10 cellular contexts compared by ENCODE assay signal in the genomic region with DNA sequence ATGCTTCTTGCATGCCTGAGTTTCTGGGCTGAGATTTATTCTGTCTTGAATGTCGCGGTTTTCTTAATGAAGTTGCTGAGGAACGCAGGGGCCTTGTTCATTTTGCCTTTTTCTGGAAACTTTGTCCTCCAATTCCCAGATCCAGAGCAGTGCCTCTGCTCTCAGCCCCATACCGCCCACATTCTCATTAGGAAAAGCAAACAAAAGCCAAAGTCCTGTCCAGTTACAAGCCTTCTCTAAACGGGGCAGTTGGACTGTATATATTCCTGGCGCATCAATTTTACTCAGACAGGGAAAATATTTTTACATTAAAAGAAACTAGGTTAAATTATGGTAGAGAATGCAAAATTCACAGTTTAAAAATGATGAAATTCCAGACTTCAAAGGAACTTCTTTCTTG. TPM values are rescaled to one million over a fixed set of nuclear protein-coding genes. Genes with fewer than 3 reads are reported as not detected.
A peak's percentile ranks its signal among the peaks of the same experiment; 100 is the strongest.
DNase-seq lines count a peak whose midpoint lies in the region; ATAC-seq and TF ChIP-seq lines count a peak whose summit lies in the region.
"Had no signal": no experiment of that assay in that cellular context is flagged by ENCODE, and none has a peak within 500 bp of the region (broad histone marks: within the 10 kb centered on the region; RNA-seq: fewer than 3 reads in every experiment).

No MANE protein-coding gene starts in this region.

- H3K36me3 Mint-ChIP-seq in T-helper 2 cell treated with Interferon-gamma antibody and Interleukin-4, amounts not matched to agents 5 μg/mL and 100 μg/mL, for 36 hours (ENCODE audit: low read depth) = peaks cover 14% of the 10 kb centered on the region
- H3K36me3 Mint-ChIP-seq in activated naive CD8-positive, alpha-beta T cell = peaks cover 8% of the 10 kb centered on the region

- no peak for TF ChIP-seq EP300 in tibial nerve (IDR thresholded peaks at IDR 0.05)

- peaks cover 44% of the 10 kb centered on the region for H3K4me1 Mint-ChIP-seq in T-helper 2 cell treated with Interferon-gamma antibody and Interleukin-4, amounts not matched to agents 5 μg/mL and 100 μg/mL, for 36 hours (ENCODE audit: low read depth)
- peaks cover 43% of the 10 kb centered on the region for H3K4me1 Mint-ChIP-seq in activated naive CD8-positive, alpha-beta T cell (ENCODE audit: low read depth)

- peaks cover 10% of the 10 kb centered on the region for H3K4me1 ChIP-seq in iPS-15b (ENCODE audit: control insufficient read depth, insufficient read depth, low read length)
- peaks cover 26% of the 10 kb centered on the region for H3K4me1 ChIP-seq in stomach smooth muscle (ENCODE audit: control insufficient read depth, insufficient read depth, low read length)
- peaks cover 0 to 34% (median 8%) of the 10 kb centered on the region in 4 donors for H3K4me1 ChIP-seq in tibial nerve
- H3K4me1 ChIP-seq in spleen = peaks cover 4 to 33% (median 27%) of the 10 kb centered on the region in 6 donors

- no peak for ATAC-seq in GM19395 (IDR thresholded peaks at IDR 0.05; ENCODE audit: unreplicated experiment)

- H3K4me3 ChIP-seq in iPS-15b (ENCODE audit: low read depth, low read length) (peak overlapping the region; percentile 95), stomach smooth muscle (ENCODE audit: low read length in 2 of 2) (peak overlapping the region; percentile 68 to 84), tibial nerve (peak overlapping the region in 2 of 4 donors; percentile 40 to 68), spleen (peak overlapping the region in 2 of 8 donors; percentile 76 to 96)

- H3K4me3 Mint-ChIP-seq in T-helper 2 cell treated with Interferon-gamma antibody and Interleukin-4, amounts not matched to agents 5 μg/mL and 100 μg/mL, for 36 hours = peak overlapping the region; percentile 88
- H3K4me3 Mint-ChIP-seq in activated naive CD8-positive, alpha-beta T cell = peak overlapping the region; percentile 93

- H3K9ac ChIP-seq in iPS-15b (ENCODE audit: low read depth, low read length) (peak overlapping the region; percentile 84), stomach smooth muscle (ENCODE audit: low read length in 2 of 2) (peak overlapping the region in 1 of 2 donors; percentile 54)

- no peaks in the 10 kb centered on the region for H3K9me3 ChIP-seq in iPS-15b (ENCODE audit: control insufficient read depth, insufficient read depth, low read length)
- H3K9me3 ChIP-seq in stomach smooth muscle (ENCODE audit: control insufficient read depth in 2 of 2, low read length in 2 of 2) = no peaks in the 10 kb centered on the region
- no peaks in the 10 kb centered on the region for H3K9me3 ChIP-seq in tibial nerve
- no peaks in the 10 kb centered on the region for H3K9me3 ChIP-seq in spleen
- H3K9me3 ChIP-seq: heart right ventricle had no signal

- no peaks in the 10 kb centered on the region for H3K36me3 ChIP-seq in iPS-15b (ENCODE audit: control insufficient read depth, insufficient read depth, low read length)
- H3K36me3 ChIP-seq in stomach smooth muscle (ENCODE audit: control insufficient read depth in 2 of 2, insufficient read depth in 2 of 2, low read length in 2 of 2) = no peaks in the 10 kb centered on the region
- H3K36me3 ChIP-seq in tibial nerve = no peaks in the 10 kb centered on the region
- peaks cover 0 to 3% (median 0%) of the 10 kb centered on the region in 6 donors for H3K36me3 ChIP-seq in spleen
- H3K36me3 ChIP-seq: heart right ventricle had no signal

- DNase-seq in T-helper 2 cell treated with Interferon-gamma antibody and Interleukin-4, amounts not matched to agents 5 μg/mL and 100 μg/mL, for 36 hours (ENCODE audit: low spot score) = no peak
- no peak for DNase-seq in T-helper 2 cell
- DNase-seq in tibial nerve (ENCODE audit: low spot score in 2 of 2) = no peak
- DNase-seq in spleen = no peak
- DNase-seq: activated CD4-positive, alpha-beta T cell treated with anti-CD3 and anti-CD28 coated beads, Interleukin-2, amount 50 U/mL, for 1 hour had no signal

- 32 to 42% methylated on average over 6 of the region's 6 CpGs for WGBS in tibial nerve, 2 donors
- 78 to 85% (median 82%) methylated on average over 6 of the region's 6 CpGs for WGBS in spleen, 5 donors

- no peaks in the 10 kb centered on the region for H3K27me3 Mint-ChIP-seq in T-helper 2 cell treated with Interferon-gamma antibody and Interleukin-4, amounts not matched to agents 5 μg/mL and 100 μg/mL, for 36 hours (ENCODE audit: low read depth)
- no peaks in the 10 kb centered on the region for H3K27me3 Mint-ChIP-seq in activated naive CD8-positive, alpha-beta T cell

- no peaks in the 10 kb centered on the region for H3K9me3 Mint-ChIP-seq in T-helper 2 cell treated with Interferon-gamma antibody and Interleukin-4, amounts not matched to agents 5 μg/mL and 100 μg/mL, for 36 hours
- no peaks in the 10 kb centered on the region for H3K9me3 Mint-ChIP-seq in activated naive CD8-positive, alpha-beta T cell (ENCODE audit: low read depth)

- peak overlapping the region; percentile 9 for H3K27ac Mint-ChIP-seq in T-helper 2 cell treated with Interferon-gamma antibody and Interleukin-4, amounts not matched to agents 5 μg/mL and 100 μg/mL, for 36 hours
- H3K27ac Mint-ChIP-seq in activated naive CD8-positive, alpha-beta T cell = peak overlapping the region; percentile 95

- no peak for TF ChIP-seq POLR2A in tibial nerve (IDR thresholded peaks at IDR 0.05)
- no peak for TF ChIP-seq POLR2A in spleen (IDR thresholded peaks at IDR 0.05)

- TF ChIP-seq CTCF in tibial nerve (IDR thresholded peaks at IDR 0.05) (no peak), spleen (IDR thresholded peaks at IDR 0.05 in 8 of 11, conservative IDR thresholded peaks at IDR 0.05 in 3 of 11) (no peak)

- intact Hi-C loops in spleen (cut with DNase I; ENCODE audit: low total_unique reads) = no loop called here

- H3K27me3 ChIP-seq in iPS-15b (ENCODE audit: control insufficient read depth, insufficient read depth, low read length) (peaks cover 4% of the 10 kb centered on the region), stomach smooth muscle (ENCODE audit: control insufficient read depth in 1 of 2, insufficient read depth in 2 of 2, low read length in 2 of 2) (peaks cover 4 to 5% of the 10 kb centered on the region in 2 donors), tibial nerve (peaks cover 0 to 6% of the 10 kb centered on the region in 2 donors), spleen (replicated peaks in 1 of 7) (peaks cover 0 to 49% (median 20%) of the 10 kb centered on the region in 7 donors)

- H3K27ac ChIP-seq in stomach smooth muscle (ENCODE audit: low read length) (peak overlapping the region; percentile 55), tibial nerve (peak overlapping the region in 2 of 4 donors; percentile 39 to 74), spleen (peak overlapping the region in 3 of 8 donors; percentile 68 to 73 (median 72))

RNA-seq across cellular contexts. Expression of a gene that starts 1.2 kb away (rescaled TPM):
- total RNA-seq in tibial nerve (10 to 100 TPM in 1 of 4 donors, 1 to 10 TPM in 3; 4.5 to 11.6 (median 7.9) TPM), spleen (10 to 100 TPM in 1 of 7 donors, 1 to 10 TPM in 6; 4.2 to 14.0 (median 6.8) TPM)
- polyA plus RNA-seq in spleen = 1 to 10 TPM; 2.7 to 8.6 (median 6.3) TPM

RNA-seq across cellular contexts. Expression of a gene that starts 59.9 kb away (rescaled TPM):
- total RNA-seq in tibial nerve (10 to 100 TPM in 2 of 4 donors, 1 to 10 TPM in 2; 8.8 to 21.3 (median 13.3) TPM), spleen (10 to 100 TPM; 15.4 to 20.1 (median 17.0) TPM)
- polyA plus RNA-seq in spleen = 1 to 10 TPM; 7.1 to 8.0 (median 7.9) TPM
